Comparison of ENCODE assay signal across 8 cellular contexts in genomic region chr5:170597109-170597741, GRCh38.
DNase-seq lines count a peak whose midpoint lies in the region; ATAC-seq and TF ChIP-seq lines count a peak whose summit lies in the region.

No MANE protein-coding gene starts in this region.

- peaks cover 32% of the 10 kb centered on the region for H3K4me1 Mint-ChIP-seq in type B pancreatic cell (ENCODE audit: unreplicated experiment)

- no peak for TF ChIP-seq CTCF in type B pancreatic cell (conservative IDR thresholded peaks at IDR 0.05)

- H3K4me3 Mint-ChIP-seq in type B pancreatic cell: peak overlapping the region; percentile 35

- intact Hi-C loops in Right ventricle myocardium inferior (cut with DNase I): no loop called here

- peak; percentile 41 to 50 (median 42) for DNase-seq in stimulated activated CD4-positive, alpha-beta T cell treated with anti-CD3 and anti-CD28 coated beads, Interleukin-12 subunit alpha, Interleukin-12 subunit beta, amount 100 ng/mL, for 48 hours (ENCODE audit: low read depth in 2 of 3, low spot score in 1 of 3)
- DNase-seq in stimulated activated CD4-positive, alpha-beta T cell treated with anti-CD3 and anti-CD28 coated beads, Interleukin-4, amount 100 ng/mL, for 1 hour: no peak
- peak; percentile 55 to 71 for DNase-seq in activated CD4-positive, alpha-beta T cell treated with anti-CD3 and anti-CD28 coated beads, Interleukin-2, amount 50 U/mL, for 48 hours
- DNase-seq in iris pigment epithelial cell (ENCODE audit: low read depth) (peak; percentile 81), type B pancreatic cell (ENCODE audit: extremely low spot score, unreplicated experiment) (no peak), Right ventricle myocardium inferior (ENCODE audit: missing footprints) (no peak), iPS-NIHi7 (ENCODE audit: extremely low spot score) (no peak)

- H3K9me3 Mint-ChIP-seq in type B pancreatic cell: no peaks in the 10 kb centered on the region

- ATAC-seq in Right ventricle myocardium inferior (no peak), GM21515 (IDR thresholded peaks at IDR 0.05; ENCODE audit: unreplicated experiment) (no peak)

- H3K36me3 Mint-ChIP-seq in type B pancreatic cell: no peaks in the 10 kb centered on the region

- H3K27ac Mint-ChIP-seq in type B pancreatic cell: peak overlapping the region; percentile 72

- H3K27me3 Mint-ChIP-seq in type B pancreatic cell: peaks cover 67% of the 10 kb centered on the region

Comparison
In these comparisons a context has a peak if more than half of its experiments do, and no peak if none do; other contexts are left out.
1. DNase-seq: peak in stimulated activated CD4-positive, alpha-beta T cell treated with anti-CD3 and anti-CD28 coated beads, Interleukin-12 subunit alpha, Interleukin-12 subunit beta, amount 100 ng/mL, for 48 hours (3 of 3), activated CD4-positive, alpha-beta T cell treated with anti-CD3 and anti-CD28 coated beads, Interleukin-2, amount 50 U/mL, for 48 hours (2 of 2) and iris pigment epithelial cell (single experiment); none in stimulated activated CD4-positive, alpha-beta T cell treated with anti-CD3 and anti-CD28 coated beads, Interleukin-4, amount 100 ng/mL, for 1 hour (single experiment), type B pancreatic cell (single experiment), Right ventricle myocardium inferior (single experiment) and iPS-NIHi7 (single experiment).